In genomic region chrX:1932231-1932630, GRCh38 we compare ENCODE assay signal across 24 cellular contexts.
DNase-seq lines count a peak whose midpoint lies in the region; ATAC-seq and TF ChIP-seq lines count a peak whose summit lies in the region.
"Had no signal": no experiment of that assay in that cellular context is flagged by ENCODE, and none has a peak within 500 bp of the region (broad histone marks: within the 10 kb centered on the region; RNA-seq: fewer than 3 reads in every experiment).

No MANE protein-coding gene starts in this region.

- peak; percentile 26 for DNase-seq in GM23248
- peak; percentile 11 for DNase-seq in fibroblast of gingiva (ENCODE audit: low read depth)
- no peak for DNase-seq in smooth muscle cell (lab: John Stamatoyannopoulos, UW; ENCODE audit: unreplicated experiment)
- DNase-seq in HuH-7.5 (ENCODE audit: low spot score): no peak
- DNase-seq in DMS79 (lab: John Stamatoyannopoulos, UW): no peak
- no peak for DNase-seq in activated CD4-positive, alpha-beta memory T cell treated with anti-CD3 and anti-CD28 coated beads, Interleukin-2, amount 10 ng/mL, durations not matched to agents 7 days and 5 days
- DNase-seq: activated CD4-positive, CD25-positive, alpha-beta regulatory T cell treated with anti-CD3 and anti-CD28 coated beads, Interleukin-2, amount 50 U/mL, for 72 hours; activated naive CD4-positive, alpha-beta T cell treated with anti-CD3 and anti-CD28 coated beads for 36 hours; activated T-cell treated with anti-CD3 and anti-CD28 coated beads, Interleukin-2, amount 50 U/mL, for 24 hours; aorta; BE2C; Caco-2; dermis blood vessel endothelial cell; foreskin keratinocyte; hypothalamus; NCI-H1436 treated with DMSO at 0.1 percent for 48 hours; NCI-H2171; NCI-H524 treated with DMSO at 0.1 percent for 48 hours; stimulated activated naive CD8-positive, alpha-beta T cell treated with anti-CD3 and anti-CD28 coated beads, Interleukin-15, Interleukin-2, amounts not matched to agents 100 U/mL and 50 U/mL, for 24 hours; SW 1271; trophoblast cell had no signal

- in situ Hi-C loops in GM23248 (cut with MboI): no loop called here

- ATAC-seq in SK-N-SH treated with all-trans-retinoic acid at 6 μM for 48 hours: peak; percentile 83
- ATAC-seq: foreskin keratinocyte; stimulated activated naive CD8-positive, alpha-beta T cell treated with anti-CD3 and anti-CD28 coated beads, Interleukin-15, Interleukin-2, amounts not matched to agents 100 U/mL and 50 U/mL, for 24 hours had no signal

- TF ChIP-seq CTCF in smooth muscle cell (IDR thresholded peaks at IDR 0.05; ENCODE audit: borderline replicate concordance, insufficient read depth, poor library complexity, severe bottlenecking): no peak

- no peak overlapping the region for H3K27ac ChIP-seq in GM23248
- H3K27ac ChIP-seq in smooth muscle cell (ENCODE audit: low read depth): peak overlapping the region; percentile 60
- H3K27ac ChIP-seq: foreskin keratinocyte, parathyroid adenoma had no signal

- no peak overlapping the region for H3K4me2 ChIP-seq in GM23248 (ENCODE audit: unreplicated experiment)
- peak overlapping the region; percentile 49 for H3K4me2 ChIP-seq in smooth muscle cell

- H3K27me3 ChIP-seq in GM23248 (replicated peaks; ENCODE audit: insufficient read depth) (no peaks in the 10 kb centered on the region), smooth muscle cell (ENCODE audit: low read depth) (no peaks in the 10 kb centered on the region)
- H3K27me3 ChIP-seq: BE2C, foreskin keratinocyte had no signal

- H3K9me2 ChIP-seq in GM23248 (ENCODE audit: insufficient read depth): no peaks in the 10 kb centered on the region

- no peaks in the 10 kb centered on the region for H3F3A ChIP-seq in GM23248 (ENCODE audit: insufficient read depth)
- H3F3A ChIP-seq in smooth muscle cell (ENCODE audit: low read depth): no peaks in the 10 kb centered on the region

- H3K4me1 Mint-ChIP-seq in activated CD4-positive, alpha-beta memory T cell treated with anti-CD3 and anti-CD28 coated beads, Interleukin-2, amount 10 ng/mL, durations not matched to agents 7 days and 5 days: no peaks in the 10 kb centered on the region

- POLR2A ChIA-PET in activated CD4-positive, alpha-beta memory T cell treated with anti-CD3 and anti-CD28 coated beads, Interleukin-2, amount 10 ng/mL, durations not matched to agents 7 days and 5 days (lab: Charles Lee): no interaction called here

- CTCF ChIA-PET in activated CD4-positive, alpha-beta memory T cell treated with anti-CD3 and anti-CD28 coated beads, Interleukin-2, amount 10 ng/mL, durations not matched to agents 7 days and 5 days (lab: Charles Lee): no interaction called here

- H3K36me3 ChIP-seq in GM23248 (ENCODE audit: low read depth): no peaks in the 10 kb centered on the region
- H3K36me3 ChIP-seq in smooth muscle cell (ENCODE audit: low read depth): no peaks in the 10 kb centered on the region
- H3K36me3 ChIP-seq: BE2C had no signal

- H3K9ac ChIP-seq in GM23248: no peak overlapping the region
- no peak overlapping the region for H3K9ac ChIP-seq in smooth muscle cell (ENCODE audit: low read depth)
- H3K9ac ChIP-seq: parathyroid adenoma had no signal

- H3K9me3 Mint-ChIP-seq in activated CD4-positive, alpha-beta memory T cell treated with anti-CD3 and anti-CD28 coated beads, Interleukin-2, amount 10 ng/mL, durations not matched to agents 7 days and 5 days: peaks cover 11% of the 10 kb centered on the region
- H3K9me3 Mint-ChIP-seq: activated naive CD4-positive, alpha-beta T cell treated with anti-CD3 and anti-CD28 coated beads for 36 hours; activated T-cell treated with anti-CD3 and anti-CD28 coated beads, Interleukin-2, amount 50 U/mL, for 24 hours; nephron had no signal

- H3K9me3 ChIP-seq in GM23248 (ENCODE audit: low read depth) (no peaks in the 10 kb centered on the region), smooth muscle cell (replicated peaks; ENCODE audit: low read depth) (no peaks in the 10 kb centered on the region)
- H3K9me3 ChIP-seq: BE2C, Caco-2 had no signal

- H3K27me3 Mint-ChIP-seq in activated CD4-positive, alpha-beta memory T cell treated with anti-CD3 and anti-CD28 coated beads, Interleukin-2, amount 10 ng/mL, durations not matched to agents 7 days and 5 days: no peaks in the 10 kb centered on the region

- no peaks in the 10 kb centered on the region for H3K36me3 Mint-ChIP-seq in activated CD4-positive, alpha-beta memory T cell treated with anti-CD3 and anti-CD28 coated beads, Interleukin-2, amount 10 ng/mL, durations not matched to agents 7 days and 5 days (ENCODE audit: low read depth)

- H3K4me3 Mint-ChIP-seq in activated CD4-positive, alpha-beta memory T cell treated with anti-CD3 and anti-CD28 coated beads, Interleukin-2, amount 10 ng/mL, durations not matched to agents 7 days and 5 days: no peak overlapping the region
- H3K4me3 Mint-ChIP-seq: activated naive CD4-positive, alpha-beta T cell treated with anti-CD3 and anti-CD28 coated beads for 36 hours; activated T-cell treated with anti-CD3 and anti-CD28 coated beads, Interleukin-2, amount 50 U/mL, for 24 hours; nephron had no signal

- no peaks in the 10 kb centered on the region for H3K4me1 ChIP-seq in GM23248 (ENCODE audit: insufficient read depth)
- no peaks in the 10 kb centered on the region for H3K4me1 ChIP-seq in smooth muscle cell (ENCODE audit: low read depth)
- H3K4me1 ChIP-seq: BE2C, Caco-2, foreskin keratinocyte, parathyroid adenoma had no signal

- H3K27ac Mint-ChIP-seq in activated CD4-positive, alpha-beta memory T cell treated with anti-CD3 and anti-CD28 coated beads, Interleukin-2, amount 10 ng/mL, durations not matched to agents 7 days and 5 days: no peak overlapping the region
- H3K27ac Mint-ChIP-seq: activated naive CD4-positive, alpha-beta T cell treated with anti-CD3 and anti-CD28 coated beads for 36 hours; activated T-cell treated with anti-CD3 and anti-CD28 coated beads, Interleukin-2, amount 50 U/mL, for 24 hours had no signal

- H2AFZ ChIP-seq in GM23248: no peak overlapping the region
- H2AFZ ChIP-seq in smooth muscle cell (ENCODE audit: low read depth): no peak overlapping the region
- H2AFZ ChIP-seq: parathyroid adenoma had no signal

- no peak overlapping the region for H3K4me3 ChIP-seq in GM23248
- no peak overlapping the region for H3K4me3 ChIP-seq in smooth muscle cell

- H4K20me1 ChIP-seq in GM23248 (ENCODE audit: insufficient read depth) (no peaks in the 10 kb centered on the region), smooth muscle cell (ENCODE audit: low read depth) (no peaks in the 10 kb centered on the region)

- WGBS in GM23248 (ENCODE audit: low coverage in 1 of 2, low lambda C conversion rate in 2 of 2, missing lambda C conversion rate in 2 of 2), 2 experiments: 11 to 26% methylated on average over 6 of the region's 6 CpGs
- 41% methylated on average over 6 of the region's 6 CpGs for WGBS in smooth muscle cell (ENCODE audit: low lambda C conversion rate)

- H3K79me2 ChIP-seq in GM23248 (ENCODE audit: insufficient read depth) (no peaks in the 10 kb centered on the region), smooth muscle cell (ENCODE audit: low read depth) (no peaks in the 10 kb centered on the region)
- H3K79me2 ChIP-seq: parathyroid adenoma had no signal

TF ChIP-seq in SK-N-SH treated with all-trans-retinoic acid at 6 μM for 48 hours, 23 proteins besides CTCF, POLR2A, EP300 and RAD21:
- TF ChIP-seq TOX (CRISPR knock-in tag; IDR thresholded peaks at IDR 0.05; ENCODE audit: borderline replicate concordance) (no peak), ARNTL (CRISPR knock-in tag; IDR thresholded peaks at IDR 0.05; ENCODE audit: borderline replicate concordance, low read depth) (no peak), GLIS3 (CRISPR knock-in tag; IDR thresholded peaks at IDR 0.05) (no peak), ZFP30 (CRISPR knock-in tag; IDR thresholded peaks at IDR 0.05) (no peak)

Comparison
In these comparisons a context has a peak if more than half of its experiments do, and no peak if none do; other contexts are left out.
1. DNase-seq: peak in GM23248 (single experiment) and fibroblast of gingiva (single experiment); none in smooth muscle cell (single experiment), HuH-7.5 (single experiment), DMS79 (single experiment) and activated CD4-positive, alpha-beta memory T cell treated with anti-CD3 and anti-CD28 coated beads, Interleukin-2, amount 10 ng/mL, durations not matched to agents 7 days and 5 days (single experiment).